Comparison of ENCODE assay signal across 9 cellular contexts in genomic region chr21:20997308-20997632, GRCh38. TPM values are rescaled to one million over a fixed set of nuclear protein-coding genes. Genes with fewer than 3 reads are reported as not detected.
DNase-seq lines count a peak whose midpoint lies in the region; ATAC-seq and TF ChIP-seq lines count a peak whose summit lies in the region.
"Had no signal": no experiment of that assay in that cellular context is flagged by ENCODE, and none has a peak within 500 bp of the region (broad histone marks: within the 10 kb centered on the region; RNA-seq: fewer than 3 reads in every experiment).

No MANE protein-coding gene starts in this region.

- no peaks in the 10 kb centered on the region for H3K36me3 ChIP-seq in neural progenitor cell

- ATAC-seq in stimulated activated naive CD8-positive, alpha-beta T cell treated with anti-CD3 and anti-CD28 coated beads, Interleukin-15, Interleukin-2, amounts not matched to agents 100 U/mL and 50 U/mL, for 24 hours = no peak
- ATAC-seq in GM19452 (IDR thresholded peaks at IDR 0.05; ENCODE audit: unreplicated experiment) (no peak), HG02970 (IDR thresholded peaks at IDR 0.05; ENCODE audit: low FRiP score, unreplicated experiment) (no peak), GM19328 (IDR thresholded peaks at IDR 0.05; ENCODE audit: unreplicated experiment) (no peak)

- H3K4me1 ChIP-seq in neural progenitor cell = peaks cover 5% of the 10 kb centered on the region

- no peak overlapping the region for H3K9ac ChIP-seq in neural progenitor cell

- H3K27me3 ChIP-seq in neural progenitor cell = peaks cover 35% of the 10 kb centered on the region

- H3F3A ChIP-seq in neural progenitor cell (ENCODE audit: low read depth) = no peaks in the 10 kb centered on the region

- no peaks in the 10 kb centered on the region for H3K9me3 ChIP-seq in neural progenitor cell (ENCODE audit: low read depth)

- peaks cover 7% of the 10 kb centered on the region for H3K4me1 Mint-ChIP-seq in stimulated activated naive CD8-positive, alpha-beta T cell treated with anti-CD3 and anti-CD28 coated beads, Interleukin-15, Interleukin-2, amounts not matched to agents 100 ng/mL and 50 ng/mL, for 24 hours (ENCODE audit: low read depth)
- H3K4me1 Mint-ChIP-seq in glutamatergic neuron (ENCODE audit: low read depth, unreplicated experiment) (no peaks in the 10 kb centered on the region), neural progenitor cell (peaks cover 16% of the 10 kb centered on the region)

- H3K27me3 Mint-ChIP-seq in stimulated activated naive CD8-positive, alpha-beta T cell treated with anti-CD3 and anti-CD28 coated beads, Interleukin-15, Interleukin-2, amounts not matched to agents 100 ng/mL and 50 ng/mL, for 24 hours = peaks cover 58% of the 10 kb centered on the region
- H3K27me3 Mint-ChIP-seq in glutamatergic neuron (ENCODE audit: unreplicated experiment) (peaks cover 7% of the 10 kb centered on the region), neural progenitor cell (ENCODE audit: insufficient read depth, low read depth) (peaks cover 2% of the 10 kb centered on the region)

- H3K27ac ChIP-seq in neural progenitor cell = no peak overlapping the region

- peak overlapping the region; percentile 91 for H3K4me2 ChIP-seq in neural progenitor cell

- no peak overlapping the region for H3K27ac Mint-ChIP-seq in stimulated activated naive CD8-positive, alpha-beta T cell treated with anti-CD3 and anti-CD28 coated beads, Interleukin-15, Interleukin-2, amounts not matched to agents 100 ng/mL and 50 ng/mL, for 24 hours
- H3K27ac Mint-ChIP-seq in glutamatergic neuron (ENCODE audit: unreplicated experiment) (no peak overlapping the region), neural progenitor cell (no peak overlapping the region)

- TF ChIP-seq CTCF in glutamatergic neuron (IDR thresholded peaks at IDR 0.05; ENCODE audit: partially characterized antibody, unreplicated experiment) (no peak), neural progenitor cell (IDR thresholded peaks at IDR 0.05) (no peak)

- DNase-seq in stimulated activated naive CD8-positive, alpha-beta T cell treated with anti-CD3 and anti-CD28 coated beads, Interleukin-15, Interleukin-2, amounts not matched to agents 100 U/mL and 50 U/mL, for 24 hours = no peak
- DNase-seq in glutamatergic neuron (peak; percentile 36), neural progenitor cell (ENCODE audit: low spot score) (peak; percentile 52), SIG-M5 treated with dmso at 0.1 percent for 504 hours (lab: John Stamatoyannopoulos, UW; ENCODE audit: unreplicated experiment) (no peak)

- no peaks in the 10 kb centered on the region for H3K9me3 Mint-ChIP-seq in stimulated activated naive CD8-positive, alpha-beta T cell treated with anti-CD3 and anti-CD28 coated beads, Interleukin-15, Interleukin-2, amounts not matched to agents 100 ng/mL and 50 ng/mL, for 24 hours
- H3K9me3 Mint-ChIP-seq in glutamatergic neuron (ENCODE audit: unreplicated experiment) (peaks cover 13% of the 10 kb centered on the region), neural progenitor cell (no peaks in the 10 kb centered on the region)

- H4K20me1 ChIP-seq in neural progenitor cell (ENCODE audit: low read depth) = no peaks in the 10 kb centered on the region

- H2AFZ ChIP-seq in neural progenitor cell (replicated peaks) = peak overlapping the region; percentile 90

- no peaks in the 10 kb centered on the region for H3K36me3 Mint-ChIP-seq in stimulated activated naive CD8-positive, alpha-beta T cell treated with anti-CD3 and anti-CD28 coated beads, Interleukin-15, Interleukin-2, amounts not matched to agents 100 ng/mL and 50 ng/mL, for 24 hours (ENCODE audit: low read depth)
- H3K36me3 Mint-ChIP-seq in glutamatergic neuron (ENCODE audit: unreplicated experiment) = no peaks in the 10 kb centered on the region
- no peaks in the 10 kb centered on the region for H3K36me3 Mint-ChIP-seq in neural progenitor cell

- peak overlapping the region; percentile 88 for H3K4me3 ChIP-seq in neural progenitor cell

- peak overlapping the region; percentile 47 for H3K4me3 Mint-ChIP-seq in stimulated activated naive CD8-positive, alpha-beta T cell treated with anti-CD3 and anti-CD28 coated beads, Interleukin-15, Interleukin-2, amounts not matched to agents 100 ng/mL and 50 ng/mL, for 24 hours
- peak overlapping the region; percentile 84 for H3K4me3 Mint-ChIP-seq in glutamatergic neuron (ENCODE audit: unreplicated experiment)
- H3K4me3 Mint-ChIP-seq in neural progenitor cell = peak overlapping the region; percentile 78

- no peaks in the 10 kb centered on the region for H3K79me2 ChIP-seq in neural progenitor cell (ENCODE audit: low read depth)

RNA-seq across cellular contexts. Expression of gene NCAM2, which starts 0.9 kb away (rescaled TPM):
- total RNA-seq in glutamatergic neuron (ENCODE audit: unreplicated experiment) (4.3 TPM), neural progenitor cell (ENCODE audit: low replicate concordance) (0.40 and 0.84 TPM in 2 replicates)
- total RNA-seq: T-helper 1 cell treated with Interleukin-12 subunit alpha and Interleukin-12 subunit beta and Interleukin-4 antibody, amounts not matched to agents 30 ng/mL and 1 ng/mL, for 36 hours had no signal

Comparison
In these comparisons a context has a peak if more than half of its experiments do, and no peak if none do; other contexts are left out.
1. DNase-seq: peak in glutamatergic neuron (single experiment) and neural progenitor cell (single experiment); none in stimulated activated naive CD8-positive, alpha-beta T cell treated with anti-CD3 and anti-CD28 coated beads, Interleukin-15, Interleukin-2, amounts not matched to agents 100 U/mL and 50 U/mL, for 24 hours (single experiment) and SIG-M5 treated with dmso at 0.1 percent for 504 hours (single experiment).
2. Peak in every context shown above with its lines, with median percentiles within 50 percentile points of each other: H3K4me3 Mint-ChIP-seq.